ENCODE assay signal across 16 cellular contexts in the genomic region with DNA sequence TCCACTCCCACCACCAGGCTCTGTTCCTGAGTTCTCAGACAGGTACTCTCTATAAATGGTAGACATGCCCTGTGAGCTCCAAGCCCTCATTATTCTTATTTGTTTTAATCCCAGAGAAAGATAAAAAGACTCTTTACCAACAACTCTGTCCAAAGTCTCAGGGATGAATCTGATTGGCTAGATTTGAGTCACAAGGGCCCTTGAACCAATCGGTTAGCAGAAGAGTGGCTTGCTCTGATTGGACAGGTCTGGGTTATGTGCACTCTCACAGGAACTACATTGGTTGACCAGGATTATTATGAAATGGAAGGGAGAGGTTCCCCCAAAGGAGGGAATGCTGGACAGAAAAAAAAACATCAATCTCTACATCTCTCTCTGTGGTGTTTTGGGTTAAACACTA. TPM values are rescaled to one million over a fixed set of nuclear protein-coding genes. Genes with fewer than 3 reads are reported as not detected.
A peak's percentile ranks its signal among the peaks of the same experiment; 100 is the strongest.
DNase-seq lines count a peak whose midpoint lies in the region; ATAC-seq and TF ChIP-seq lines count a peak whose summit lies in the region.
"Had no signal": no experiment of that assay in that cellular context is flagged by ENCODE, and none has a peak within 500 bp of the region (broad histone marks: within the 10 kb centered on the region; RNA-seq: fewer than 3 reads in every experiment).

No MANE protein-coding gene starts in this region.

- no peaks in the 10 kb centered on the region for H3K9me3 ChIP-seq in CD4-positive, CD25-positive, alpha-beta regulatory T cell (ENCODE audit: control insufficient read depth in 2 of 2, low read length in 2 of 2)

- H3K27ac Mint-ChIP-seq in CD4-positive, CD25-positive, alpha-beta regulatory T cell, result peak overlapping the region; percentile 89 to 99 (median 95)
- peak overlapping the region; percentile 81 for H3K27ac Mint-ChIP-seq in activated CD8-positive, alpha-beta T cell treated with anti-CD3 and anti-CD28 coated beads for 36 hours
- peak overlapping the region; percentile 89 to 98 (median 92) for H3K27ac Mint-ChIP-seq in naive B cell
- H3K27ac Mint-ChIP-seq in Calu3 (ENCODE audit: unreplicated experiment), result no peak overlapping the region
- no peak overlapping the region for H3K27ac Mint-ChIP-seq in immature natural killer cell

- intact Hi-C loops in activated CD8-positive, alpha-beta T cell treated with anti-CD3 and anti-CD28 coated beads for 36 hours (cut with micrococcal nuclease), result no loop called here
- intact Hi-C loops in Calu3 (cut with micrococcal nuclease; ENCODE audit: unreplicated experiment), result no loop called here

- peak overlapping the region; percentile 69 for H3K27ac ChIP-seq in CD4-positive, CD25-positive, alpha-beta regulatory T cell (ENCODE audit: insufficient read depth, low read length, poor library complexity, severe bottlenecking)
- H3K27ac ChIP-seq: VCaP had no signal

- ATAC-seq in CD4-positive, CD25-positive, alpha-beta regulatory T cell (ENCODE audit: low read depth in 2 of 2), result no peak
- no peak for ATAC-seq in activated CD8-positive, alpha-beta T cell treated with anti-CD3 and anti-CD28 coated beads for 36 hours
- no peak for ATAC-seq in naive B cell (ENCODE audit: low read depth in 2 of 2)
- ATAC-seq: left ventricle myocardium superior, right cardiac atrium had no signal

- H3K4me1 Mint-ChIP-seq in CD4-positive, CD25-positive, alpha-beta regulatory T cell, result peaks cover 45 to 97% (median 71%) of the 10 kb centered on the region in 4 donors
- peaks cover 95% of the 10 kb centered on the region for H3K4me1 Mint-ChIP-seq in activated CD8-positive, alpha-beta T cell treated with anti-CD3 and anti-CD28 coated beads for 36 hours (ENCODE audit: low read depth)
- H3K4me1 Mint-ChIP-seq in naive B cell, result peaks cover 73 to 99% (median 90%) of the 10 kb centered on the region in 3 donors
- peaks cover 58% of the 10 kb centered on the region for H3K4me1 Mint-ChIP-seq in Calu3 (ENCODE audit: low read depth, unreplicated experiment)
- H3K4me1 Mint-ChIP-seq in immature natural killer cell, result peaks cover 42 to 57% of the 10 kb centered on the region in 2 donors

- TF ChIP-seq CTCF in activated CD8-positive, alpha-beta T cell treated with anti-CD3 and anti-CD28 coated beads for 36 hours (IDR thresholded peaks at IDR 0.05), result no peak
- TF ChIP-seq CTCF in Calu3 (IDR thresholded peaks at IDR 0.05; ENCODE audit: unreplicated experiment), result no peak

- H3K4me3 ChIP-seq in CD4-positive, CD25-positive, alpha-beta regulatory T cell (ENCODE audit: low read depth, low read length), result peak overlapping the region; percentile 49

- peaks cover 7% of the 10 kb centered on the region for H3K36me3 ChIP-seq in CD4-positive, CD25-positive, alpha-beta regulatory T cell (ENCODE audit: control insufficient read depth, insufficient read depth, low read length)

- peaks cover 0 to 1% (median 0%) of the 10 kb centered on the region in 7 donors for H3K9me3 Mint-ChIP-seq in CD4-positive, CD25-positive, alpha-beta regulatory T cell
- H3K9me3 Mint-ChIP-seq in activated CD8-positive, alpha-beta T cell treated with anti-CD3 and anti-CD28 coated beads for 36 hours, result peaks cover 10% of the 10 kb centered on the region
- H3K9me3 Mint-ChIP-seq in naive B cell, result peaks cover 0 to 14% (median 5%) of the 10 kb centered on the region in 7 donors
- H3K9me3 Mint-ChIP-seq in Calu3 (ENCODE audit: low read depth, unreplicated experiment), result peaks cover 3% of the 10 kb centered on the region
- no peaks in the 10 kb centered on the region for H3K9me3 Mint-ChIP-seq in immature natural killer cell
- H3K9me3 Mint-ChIP-seq: nephron had no signal

- H3K27me3 ChIP-seq in CD4-positive, CD25-positive, alpha-beta regulatory T cell (ENCODE audit: control insufficient read depth, insufficient read depth, low read length), result no peaks in the 10 kb centered on the region

- H3K4me1 ChIP-seq in CD4-positive, CD25-positive, alpha-beta regulatory T cell (ENCODE audit: control insufficient read depth, insufficient read depth, low read length, poor library complexity, severe bottlenecking), result peaks cover 97% of the 10 kb centered on the region

- no peaks in the 10 kb centered on the region for H3K27me3 Mint-ChIP-seq in CD4-positive, CD25-positive, alpha-beta regulatory T cell
- H3K27me3 Mint-ChIP-seq in activated CD8-positive, alpha-beta T cell treated with anti-CD3 and anti-CD28 coated beads for 36 hours, result no peaks in the 10 kb centered on the region
- H3K27me3 Mint-ChIP-seq in naive B cell (no peaks in the 10 kb centered on the region), Calu3 (ENCODE audit: unreplicated experiment) (no peaks in the 10 kb centered on the region), immature natural killer cell (ENCODE audit: low read depth in 3 of 3) (peaks cover 5 to 8% (median 6%) of the 10 kb centered on the region in 3 donors)

- peaks cover 39% of the 10 kb centered on the region for H3K36me3 Mint-ChIP-seq in CD4-positive, CD25-positive, alpha-beta regulatory T cell
- H3K36me3 Mint-ChIP-seq in activated CD8-positive, alpha-beta T cell treated with anti-CD3 and anti-CD28 coated beads for 36 hours (ENCODE audit: low read depth), result peaks cover 93% of the 10 kb centered on the region
- H3K36me3 Mint-ChIP-seq in naive B cell, result peaks cover 12 to 41% of the 10 kb centered on the region in 2 donors
- peaks cover 37% of the 10 kb centered on the region for H3K36me3 Mint-ChIP-seq in Calu3 (ENCODE audit: insufficient read depth, unreplicated experiment)
- H3K36me3 Mint-ChIP-seq in immature natural killer cell, result peaks cover 0 to 8% (median 6%) of the 10 kb centered on the region in 3 donors

- no peak for DNase-seq in CD4-positive, CD25-positive, alpha-beta regulatory T cell
- DNase-seq in EH (ENCODE audit: low read depth), result peak; percentile 18
- DNase-seq in activated CD8-positive, alpha-beta T cell treated with anti-CD3 and anti-CD28 coated beads for 36 hours, result no peak
- no peak for DNase-seq in naive B cell
- DNase-seq in Calu3, result no peak
- no peak for DNase-seq in NCI-H1092 treated with DMSO at 0.1 percent for 48 hours (lab: John Stamatoyannopoulos, UW)
- DNase-seq in NCI-H2029 treated with DMSO at 0.1 percent for 48 hours (lab: John Stamatoyannopoulos, UW), result no peak
- no peak for DNase-seq in immature natural killer cell
- DNase-seq: activated T-cell treated with anti-CD3 and anti-CD28 coated beads for 4 hours; GF-D8; left ventricle myocardium superior; NCI-H1092; right cardiac atrium; stimulated activated CD8-positive, alpha-beta memory T cell treated with anti-CD3 and anti-CD28 coated beads, Interleukin-4, amount 100 ng/mL, for 48 hours had no signal

- no TSS peak for BruUV-seq in Calu3 (replicated peaks; lab: Mats Ljungman, UMichigan)

- CTCF ChIA-PET in activated CD8-positive, alpha-beta T cell treated with anti-CD3 and anti-CD28 coated beads for 36 hours (lab: Charles Lee), result interaction anchor here (1.1 to 2.5 kb wide), 4 partner anchors 10 to 105 kb away, joined by 3 to 9 read pairs (median 7); no protein-coding TSS in a partner anchor
- CTCF ChIA-PET in Calu3 (lab: Charles Lee), result no interaction called here

- POLR2A ChIA-PET in activated CD8-positive, alpha-beta T cell treated with anti-CD3 and anti-CD28 coated beads for 36 hours (lab: Charles Lee), result interaction anchor here (0.7 to 9.5 kb wide), 2 partner anchors 9 to 33 kb away, joined by 3 to 94 read pairs; no protein-coding TSS in a partner anchor

- peak overlapping the region in 3 of 4 donors; percentile 54 to 83 (median 57) for H3K4me3 Mint-ChIP-seq in CD4-positive, CD25-positive, alpha-beta regulatory T cell
- no peak overlapping the region for H3K4me3 Mint-ChIP-seq in activated CD8-positive, alpha-beta T cell treated with anti-CD3 and anti-CD28 coated beads for 36 hours
- H3K4me3 Mint-ChIP-seq in naive B cell, result peak overlapping the region in 4 of 8 donors; percentile 7 to 81 (median 26)
- no peak overlapping the region for H3K4me3 Mint-ChIP-seq in Calu3 (ENCODE audit: low read depth, unreplicated experiment)
- no peak overlapping the region for H3K4me3 Mint-ChIP-seq in immature natural killer cell

RNA-seq across cellular contexts. Expression of a gene that starts 7.5 kb away (rescaled TPM):
- 353 TPM for total RNA-seq in CD4-positive, CD25-positive, alpha-beta regulatory T cell
- polyA plus RNA-seq in CD4-positive, CD25-positive, alpha-beta regulatory T cell, result 100 to 1,000 TPM; 450 to 761 (median 584) TPM
- total RNA-seq in activated CD8-positive, alpha-beta T cell treated with anti-CD3 and anti-CD28 coated beads for 36 hours, result 100 to 1,000 TPM; 664 to 677 TPM
- polyA plus RNA-seq in naive B cell (ENCODE audit: low read depth in 6 of 6), result 100 to 1,000 TPM; 167 to 439 (median 373) TPM
- 312 and 343 TPM in 2 replicates for total RNA-seq in Calu3 (2022)
- polyA plus RNA-seq in immature natural killer cell, result 100 to 1,000 TPM; 193 to 268 (median 235) TPM

RNA-seq across cellular contexts. Expression of a gene that starts 37.9 kb away (rescaled TPM):
- total RNA-seq in CD4-positive, CD25-positive, alpha-beta regulatory T cell, result 86.0 TPM
- 10 to 100 TPM; 28.1 to 43.4 (median 35.1) TPM for polyA plus RNA-seq in CD4-positive, CD25-positive, alpha-beta regulatory T cell
- total RNA-seq in activated CD8-positive, alpha-beta T cell treated with anti-CD3 and anti-CD28 coated beads for 36 hours, result 10 to 100 TPM; 41.0 to 44.0 TPM
- polyA plus RNA-seq in naive B cell (ENCODE audit: low read depth in 6 of 6) (10 to 100 TPM; 29.7 to 40.3 (median 37.5) TPM), immature natural killer cell (10 to 100 TPM; 18.0 to 28.0 (median 20.7) TPM)
- 90.4 and 93.6 TPM in 2 replicates for total RNA-seq in Calu3 (2022)

Comparison
In these comparisons a context has a peak if more than half of its experiments do, and no peak if none do; other contexts are left out.
1. H3K27ac Mint-ChIP-seq: peak in CD4-positive, CD25-positive, alpha-beta regulatory T cell (3 of 3), activated CD8-positive, alpha-beta T cell treated with anti-CD3 and anti-CD28 coated beads for 36 hours (single experiment) and naive B cell (6 of 6); none in Calu3 (single experiment) and immature natural killer cell (0 of 6).
2. H3K4me3 Mint-ChIP-seq: peak in CD4-positive, CD25-positive, alpha-beta regulatory T cell (3 of 4); none in activated CD8-positive, alpha-beta T cell treated with anti-CD3 and anti-CD28 coated beads for 36 hours (single experiment), Calu3 (single experiment) and immature natural killer cell (0 of 5).